In genomic region chr20:40683221-40683893, GRCh38 we compare ENCODE assay signal across 1 cellular context.
TF ChIP-seq lines count a peak whose summit lies in the region.

No MANE protein-coding gene starts in this region.

TF ChIP-seq in H1, 55 proteins besides CTCF, POLR2A, EP300 and RAD21 (continued from another document):
- TF ChIP-seq CHD7 (IDR thresholded peaks at IDR 0.05; ENCODE audit: insufficient replicate concordance, low read length) (no peak), BACH1 (IDR thresholded peaks at IDR 0.05; ENCODE audit: low read length) (no peak), MAFK (IDR thresholded peaks at IDR 0.05; ENCODE audit: low read depth, low read length) (no peak), SUZ12 (IDR thresholded peaks at IDR 0.05; ENCODE audit: low read length) (peak; percentile 99), CTBP2 (IDR thresholded peaks at IDR 0.05; ENCODE audit: borderline replicate concordance, insufficient read depth, insufficient read length, low read length) (no peak), POU5F1 (IDR thresholded peaks at IDR 0.05; ENCODE audit: low read depth, low read length) (no peak), E2F6 (IDR thresholded peaks at IDR 0.05) (no peak), RBBP5 (IDR thresholded peaks at IDR 0.05; ENCODE audit: borderline replicate concordance, low read depth, low read length) (no peak), ATF3 (IDR thresholded peaks at IDR 0.05; ENCODE audit: insufficient read depth, low read depth, low read length) (no peak), GABPA (IDR thresholded peaks at IDR 0.05; ENCODE audit: borderline replicate concordance, insufficient read depth, low read length) (no peak), NANOG (IDR thresholded peaks at IDR 0.05; ENCODE audit: insufficient read depth, low read depth, low read length, poor library complexity, severe bottlenecking) (no peak), SRF (IDR thresholded peaks at IDR 0.05; ENCODE audit: low read depth, low read length) (no peak), NRF1 (IDR thresholded peaks at IDR 0.05; ENCODE audit: low read depth, low read length) (no peak), SP4 (IDR thresholded peaks at IDR 0.05; ENCODE audit: low read length) (no peak), RNF2 (IDR thresholded peaks at IDR 0.05; ENCODE audit: borderline replicate concordance, low read depth, low read length, missing control alignments, poor library complexity, severe bottlenecking) (peak; percentile 84), BRCA1 (IDR thresholded peaks at IDR 0.05; ENCODE audit: low read depth, low read length) (no peak), CEBPB (IDR thresholded peaks at IDR 0.05; ENCODE audit: low read depth, low read length) (no peak), CBX8 (IDR thresholded peaks at IDR 0.05; ENCODE audit: borderline replicate concordance, low read depth, low read length) (peak; percentile 60; the same call in 1 of the 2 replicates), SIRT6 (IDR thresholded peaks at IDR 0.05; ENCODE audit: low read length) (no peak), PHF8 (conservative IDR thresholded peaks at IDR 0.05; ENCODE audit: low read depth, low read length) (no peak), KDM4A (IDR thresholded peaks at IDR 0.05; ENCODE audit: low read depth, low read length, severe bottlenecking) (peak; percentile 76), CHD2 (IDR thresholded peaks at IDR 0.05; ENCODE audit: low read length) (no peak), ZNF274 (IDR thresholded peaks at IDR 0.05; ENCODE audit: borderline replicate concordance, extremely low read depth, low read length) (no peak), SP1 (IDR thresholded peaks at IDR 0.05; ENCODE audit: low read depth, low read length) (no peak), POLR2AphosphoS5 (IDR thresholded peaks at IDR 0.05; ENCODE audit: low read depth, low read length) (no peak), KDM1A (IDR thresholded peaks at IDR 0.05; ENCODE audit: borderline replicate concordance, low read length) (no peak), EZH2 (IDR thresholded peaks at IDR 0.05; ENCODE audit: low read depth, low read length, severe bottlenecking) (peak; percentile 99), CHD1 (IDR thresholded peaks at IDR 0.05; ENCODE audit: low read depth, low read length) (no peak), FOSL1 (IDR thresholded peaks at IDR 0.05; ENCODE audit: insufficient read depth, low read depth, low read length) (no peak), EGR1 (IDR thresholded peaks at IDR 0.05; ENCODE audit: borderline replicate concordance, low read depth, low read length) (no peak)
